Comparison of ENCODE assay signal across 8 cellular contexts in the genomic region with DNA sequence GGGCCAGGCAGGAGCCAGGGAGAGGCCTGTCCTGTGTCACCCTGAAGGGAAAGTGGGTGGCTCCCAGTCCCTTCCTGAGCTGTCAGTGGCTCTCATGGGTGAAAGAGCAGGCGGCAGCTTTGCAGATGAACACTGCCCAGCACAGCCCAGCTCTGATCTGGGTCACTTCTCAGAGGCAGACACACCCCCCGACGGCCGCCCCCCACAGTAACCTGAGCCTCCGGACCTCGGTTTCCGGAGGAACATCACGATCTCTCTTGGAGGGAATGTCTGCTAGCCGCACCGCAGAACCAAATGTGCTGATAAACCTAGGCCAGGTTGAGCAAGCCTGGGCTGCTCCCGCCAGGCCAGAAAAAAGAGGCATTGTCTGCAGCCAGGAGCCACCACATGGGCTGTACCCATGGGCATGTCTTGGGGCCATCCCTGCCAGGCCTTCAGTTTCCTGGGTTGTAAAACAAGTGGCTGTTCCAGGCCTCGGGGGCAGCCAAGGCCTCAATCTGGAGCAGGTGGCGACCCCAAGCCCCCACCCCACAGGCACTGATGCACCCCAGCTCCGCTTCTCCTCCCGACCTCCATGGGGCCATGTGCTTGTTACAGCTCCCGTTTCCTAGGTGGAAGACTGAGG. TPM values are rescaled to one million over a fixed set of nuclear protein-coding genes. Genes with fewer than 3 reads are reported as not detected.
DNase-seq lines count a peak whose midpoint lies in the region; ATAC-seq, FAIRE-seq and TF ChIP-seq lines count a peak whose summit lies in the region.

No MANE protein-coding gene starts in this region.

- H3K36me3 Mint-ChIP-seq in activated T-cell treated with anti-CD3 and anti-CD28 coated beads, Interleukin-2, amount 50 U/mL, for 4 hours (ENCODE audit: insufficient read depth): peaks cover 2% of the 10 kb centered on the region

- H3K27me3 ChIP-seq in HUES6 (ENCODE audit: control insufficient read depth, insufficient read depth, low read length) (no peaks in the 10 kb centered on the region), body of pancreas (no peaks in the 10 kb centered on the region)

- TF ChIP-seq CTCF in body of pancreas (IDR thresholded peaks at IDR 0.05) (no peak), kidney (IDR thresholded peaks at IDR 0.05; ENCODE audit: borderline replicate concordance, extremely low read depth, insufficient read depth) (no peak)

- H3K4me1 Mint-ChIP-seq in activated T-cell treated with anti-CD3 and anti-CD28 coated beads, Interleukin-2, amount 50 U/mL, for 4 hours (ENCODE audit: low read depth): peaks cover 20% of the 10 kb centered on the region

- ATAC-seq in body of pancreas (peak; percentile 55), HG02852 (IDR thresholded peaks at IDR 0.05; ENCODE audit: unreplicated experiment) (no peak), GM19324 (IDR thresholded peaks at IDR 0.05; ENCODE audit: low FRiP score, unreplicated experiment) (no peak)
- ATAC-seq in activated T-cell treated with anti-CD3 and anti-CD28 coated beads, Interleukin-2, amount 50 U/mL, for 4 hours: no peak

- H3K27ac ChIP-seq in HUES6 (ENCODE audit: low read depth, low read length) (0 out of 2 replicates have a peak overlapping the region, but pooled peaks have one; percentile 12), body of pancreas (peak overlapping the region; percentile 80 to 85 (median 82)), kidney (ENCODE audit: low read depth in 2 of 2, low read length in 2 of 2) (peak overlapping the region in 1 of 2 donors; percentile 47), substantia nigra (ENCODE audit: low read depth, low read length, poor library complexity, severe bottlenecking) (peak overlapping the region; percentile 85)

- no peaks in the 10 kb centered on the region for H3K9me3 Mint-ChIP-seq in activated T-cell treated with anti-CD3 and anti-CD28 coated beads, Interleukin-2, amount 50 U/mL, for 4 hours

- WGBS in body of pancreas, 2 donors: 24 to 41% methylated on average over 4 to 16 of the region's 16 CpGs

- no peaks in the 10 kb centered on the region for H3K36me3 ChIP-seq in HUES6 (ENCODE audit: control insufficient read depth, insufficient read depth, low read length)
- no peaks in the 10 kb centered on the region for H3K36me3 ChIP-seq in body of pancreas (replicated peaks in 1 of 2; ENCODE audit: insufficient read depth in 1 of 2, low read depth in 2 of 2)
- peaks cover 2 to 5% of the 10 kb centered on the region in 2 donors for H3K36me3 ChIP-seq in kidney (ENCODE audit: control insufficient read depth in 1 of 2, insufficient read depth in 2 of 2, low read length in 2 of 2)

- no peaks in the 10 kb centered on the region for H3K27me3 Mint-ChIP-seq in activated T-cell treated with anti-CD3 and anti-CD28 coated beads, Interleukin-2, amount 50 U/mL, for 4 hours (ENCODE audit: low read depth)

- H3K4me3 Mint-ChIP-seq in activated T-cell treated with anti-CD3 and anti-CD28 coated beads, Interleukin-2, amount 50 U/mL, for 4 hours: no peak overlapping the region

- H3K9ac ChIP-seq in HUES6 (ENCODE audit: low read length): no peak overlapping the region
- H3K9ac ChIP-seq in kidney (ENCODE audit: low read length in 2 of 2): peak overlapping the region in 1 of 2 donors; percentile 17

- intact Hi-C loops in body of pancreas (cut with DNase I): no loop called here
- intact Hi-C loops in kidney (cut with DNase I): no loop called here

- H3K4me3 ChIP-seq in HUES6 (ENCODE audit: low read depth, low read length) (no peak overlapping the region), body of pancreas (no peak overlapping the region), kidney (ENCODE audit: low read length in 2 of 2) (no peak overlapping the region)

- H3K9me3 ChIP-seq in HUES6 (ENCODE audit: control insufficient read depth, insufficient read depth, low read depth, low read length): no peaks in the 10 kb centered on the region
- no peaks in the 10 kb centered on the region for H3K9me3 ChIP-seq in body of pancreas
- H3K9me3 ChIP-seq in kidney (ENCODE audit: control insufficient read depth in 1 of 2, low read length in 2 of 2): no peaks in the 10 kb centered on the region

- no peak for FAIRE-seq in kidney (lab: Jason Lieb, UNC)

- H3K4me1 ChIP-seq in HUES6 (ENCODE audit: control insufficient read depth, insufficient read depth, low read length) (peaks cover 83% of the 10 kb centered on the region), body of pancreas (peaks cover 89% of the 10 kb centered on the region), kidney (ENCODE audit: control insufficient read depth in 1 of 2, insufficient read depth in 1 of 2, low read depth in 1 of 2, low read length in 2 of 2) (peaks cover 43 to 67% of the 10 kb centered on the region in 2 donors)

- TF ChIP-seq POLR2A in body of pancreas (IDR thresholded peaks at IDR 0.05): peak; percentile 19 to 54 (median 39)

- DNase-seq in body of pancreas (peak; percentile 61 to 88 (median 80)), kidney (peak; percentile 96), substantia nigra (lab: John Stamatoyannopoulos, UW) (peak in 44 of 49 donors; percentile 29 to 87 (median 68)), DMS114 treated with DMSO at 0.1 percent for 48 hours (lab: John Stamatoyannopoulos, UW; ENCODE audit: unreplicated experiment) (no peak)
- DNase-seq in activated T-cell treated with anti-CD3 and anti-CD28 coated beads, Interleukin-2, amount 50 U/mL, for 4 hours: no peak

RNA-seq across cellular contexts. Expression of gene NCOR2, which starts 57.6 kb away (rescaled TPM):
- total RNA-seq in body of pancreas (100 to 1,000 TPM in 1 of 2 donors, 10 to 100 TPM in 1; 53.7 to 397 TPM), kidney (205 TPM)
- 18.7 TPM for polyA plus RNA-seq in kidney (ENCODE audit: insufficient read depth, low read depth, low replicate concordance)
- 100 to 1,000 TPM; 127 to 160 (median 135) TPM for total RNA-seq in activated T-cell treated with anti-CD3 and anti-CD28 coated beads, Interleukin-2, amount 50 U/mL, for 4 hours

Comparison
In these comparisons a context has a peak if more than half of its experiments do, and no peak if none do; other contexts are left out.
1. DNase-seq: peak in body of pancreas (4 of 4), kidney (single experiment) and substantia nigra (44 of 49); none in DMS114 treated with DMSO at 0.1 percent for 48 hours (single experiment) and activated T-cell treated with anti-CD3 and anti-CD28 coated beads, Interleukin-2, amount 50 U/mL, for 4 hours (single experiment).